In the genomic region with DNA sequence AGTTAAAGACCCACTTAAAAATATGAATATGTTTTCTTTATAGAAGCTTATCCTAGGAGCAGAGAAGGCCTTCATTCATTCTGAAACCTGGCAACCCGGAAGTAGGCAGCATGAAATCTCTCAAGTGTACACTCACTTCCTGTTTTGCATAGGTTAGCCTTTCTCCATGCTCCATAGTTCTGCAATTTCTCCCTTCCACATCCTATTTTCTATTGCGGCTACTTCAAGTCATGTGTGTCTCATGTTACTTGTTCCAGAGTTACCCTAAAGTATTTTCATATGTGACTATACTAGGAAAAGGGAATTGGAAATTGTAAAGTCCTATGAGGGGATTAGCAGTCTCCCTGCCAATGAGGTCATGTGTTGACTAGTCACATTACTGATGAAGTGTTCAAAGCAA, we compare ENCODE assay signal across 1 cellular context.
TF ChIP-seq lines count a peak whose summit lies in the region.

No MANE protein-coding gene starts in this region.

TF ChIP-seq in GM23338, 12 proteins besides CTCF, POLR2A, EP300 and RAD21 (continued from another document):
- TF ChIP-seq, protein P1, sequence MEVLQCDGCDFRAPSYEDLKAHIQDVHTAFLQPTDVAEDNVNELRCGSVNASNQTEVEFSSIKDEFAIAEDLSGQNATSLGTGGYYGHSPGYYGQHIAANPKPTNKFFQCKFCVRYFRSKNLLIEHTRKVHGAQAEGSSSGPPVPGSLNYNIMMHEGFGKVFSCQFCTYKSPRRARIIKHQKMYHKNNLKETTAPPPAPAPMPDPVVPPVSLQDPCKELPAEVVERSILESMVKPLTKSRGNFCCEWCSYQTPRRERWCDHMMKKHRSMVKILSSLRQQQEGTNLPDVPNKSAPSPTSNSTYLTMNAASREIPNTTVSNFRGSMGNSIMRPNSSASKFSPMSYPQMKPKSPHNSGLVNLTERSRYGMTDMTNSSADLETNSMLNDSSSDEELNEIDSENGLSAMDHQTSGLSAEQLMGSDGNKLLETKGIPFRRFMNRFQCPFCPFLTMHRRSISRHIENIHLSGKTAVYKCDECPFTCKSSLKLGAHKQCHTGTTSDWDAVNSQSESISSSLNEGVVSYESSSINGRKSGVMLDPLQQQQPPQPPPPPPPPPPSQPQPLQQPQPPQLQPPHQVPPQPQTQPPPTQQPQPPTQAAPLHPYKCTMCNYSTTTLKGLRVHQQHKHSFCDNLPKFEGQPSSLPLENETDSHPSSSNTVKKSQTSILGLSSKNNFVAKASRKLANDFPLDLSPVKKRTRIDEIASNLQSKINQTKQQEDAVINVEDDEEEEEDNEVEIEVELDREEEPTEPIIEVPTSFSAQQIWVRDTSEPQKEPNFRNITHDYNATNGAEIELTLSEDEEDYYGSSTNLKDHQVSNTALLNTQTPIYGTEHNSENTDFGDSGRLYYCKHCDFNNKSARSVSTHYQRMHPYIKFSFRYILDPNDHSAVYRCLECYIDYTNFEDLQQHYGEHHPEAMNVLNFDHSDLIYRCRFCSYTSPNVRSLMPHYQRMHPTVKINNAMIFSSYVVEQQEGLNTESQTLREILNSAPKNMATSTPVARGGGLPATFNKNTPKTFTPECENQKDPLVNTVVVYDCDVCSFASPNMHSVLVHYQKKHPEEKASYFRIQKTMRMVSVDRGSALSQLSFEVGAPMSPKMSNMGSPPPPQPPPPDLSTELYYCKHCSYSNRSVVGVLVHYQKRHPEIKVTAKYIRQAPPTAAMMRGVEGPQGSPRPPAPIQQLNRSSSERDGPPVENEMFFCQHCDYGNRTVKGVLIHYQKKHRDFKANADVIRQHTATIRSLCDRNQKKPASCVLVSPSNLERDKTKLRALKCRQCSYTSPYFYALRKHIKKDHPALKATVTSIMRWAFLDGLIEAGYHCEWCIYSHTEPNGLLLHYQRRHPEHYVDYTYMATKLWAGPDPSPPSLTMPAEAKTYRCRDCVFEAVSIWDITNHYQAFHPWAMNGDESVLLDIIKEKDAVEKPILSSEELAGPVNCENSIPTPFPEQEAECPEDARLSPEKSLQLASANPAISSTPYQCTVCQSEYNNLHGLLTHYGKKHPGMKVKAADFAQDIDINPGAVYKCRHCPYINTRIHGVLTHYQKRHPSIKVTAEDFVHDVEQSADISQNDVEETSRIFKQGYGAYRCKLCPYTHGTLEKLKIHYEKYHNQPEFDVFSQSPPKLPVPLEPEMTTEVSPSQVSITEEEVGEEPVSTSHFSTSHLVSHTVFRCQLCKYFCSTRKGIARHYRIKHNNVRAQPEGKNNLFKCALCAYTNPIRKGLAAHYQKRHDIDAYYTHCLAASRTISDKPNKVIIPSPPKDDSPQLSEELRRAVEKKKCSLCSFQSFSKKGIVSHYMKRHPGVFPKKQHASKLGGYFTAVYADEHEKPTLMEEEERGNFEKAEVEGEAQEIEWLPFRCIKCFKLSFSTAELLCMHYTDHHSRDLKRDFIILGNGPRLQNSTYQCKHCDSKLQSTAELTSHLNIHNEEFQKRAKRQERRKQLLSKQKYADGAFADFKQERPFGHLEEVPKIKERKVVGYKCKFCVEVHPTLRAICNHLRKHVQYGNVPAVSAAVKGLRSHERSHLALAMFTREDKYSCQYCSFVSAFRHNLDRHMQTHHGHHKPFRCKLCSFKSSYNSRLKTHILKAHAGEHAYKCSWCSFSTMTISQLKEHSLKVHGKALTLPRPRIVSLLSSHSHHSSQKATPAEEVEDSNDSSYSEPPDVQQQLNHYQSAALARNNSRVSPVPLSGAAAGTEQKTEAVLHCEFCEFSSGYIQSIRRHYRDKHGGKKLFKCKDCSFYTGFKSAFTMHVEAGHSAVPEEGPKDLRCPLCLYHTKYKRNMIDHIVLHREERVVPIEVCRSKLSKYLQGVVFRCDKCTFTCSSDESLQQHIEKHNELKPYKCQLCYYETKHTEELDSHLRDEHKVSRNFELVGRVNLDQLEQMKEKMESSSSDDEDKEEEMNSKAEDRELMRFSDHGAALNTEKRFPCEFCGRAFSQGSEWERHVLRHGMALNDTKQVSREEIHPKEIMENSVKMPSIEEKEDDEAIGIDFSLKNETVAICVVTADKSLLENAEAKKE (CRISPR knock-in tag; IDR thresholded peaks at IDR 0.05) = no peak
- no peak for TF ChIP-seq ZNF114 (CRISPR knock-in tag; IDR thresholded peaks at IDR 0.05)
- TF ChIP-seq EZH2phosphoT487 (IDR thresholded peaks at IDR 0.05; ENCODE audit: unreplicated experiment) = no peak
- no peak for TF ChIP-seq JUNB (IDR thresholded peaks at IDR 0.05; ENCODE audit: unreplicated experiment)
- TF ChIP-seq EZH2 (IDR thresholded peaks at IDR 0.05; ENCODE audit: low read depth, unreplicated experiment) = no peak
- no peak for TF ChIP-seq NANOG (IDR thresholded peaks at IDR 0.05; ENCODE audit: borderline replicate concordance)
- no peak for TF ChIP-seq REST (IDR thresholded peaks at IDR 0.05; ENCODE audit: unreplicated experiment)
- TF ChIP-seq POLR2AphosphoS5 (IDR thresholded peaks at IDR 0.05; ENCODE audit: low read depth) = no peak
